Comparison of ENCODE assay signal across 23 cellular contexts in the genomic region with DNA sequence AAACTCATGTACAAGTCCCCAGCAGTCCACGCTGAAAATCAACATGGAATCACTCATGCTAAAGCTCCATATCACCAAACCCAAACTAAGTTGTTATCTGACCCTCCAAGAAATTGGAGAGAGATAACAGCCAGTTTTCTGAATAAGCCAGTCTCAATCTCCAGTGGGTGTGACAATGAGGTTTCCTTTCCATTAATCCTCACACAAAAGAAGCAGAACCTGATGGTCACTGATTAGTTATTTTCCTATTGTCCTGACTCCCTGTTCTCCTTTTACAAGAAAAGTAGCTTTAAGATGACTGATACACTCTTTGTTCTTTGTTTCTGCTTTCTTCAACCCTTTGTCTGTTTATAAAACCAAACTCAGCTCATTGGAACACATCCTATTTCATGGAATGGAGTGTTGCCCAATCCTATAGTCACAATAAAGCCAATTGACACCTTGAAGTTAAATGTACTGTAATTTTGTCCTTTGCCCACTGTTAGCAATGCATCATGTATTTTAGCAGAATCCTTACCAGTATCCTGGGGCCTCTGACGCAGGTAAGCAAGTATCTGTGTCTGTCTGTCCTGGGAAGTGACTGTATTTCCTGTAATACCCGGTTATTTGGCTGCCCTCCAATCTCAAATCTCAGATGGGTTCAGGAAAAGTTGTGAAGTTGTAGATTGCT. TPM values are rescaled to one million over a fixed set of nuclear protein-coding genes. Genes with fewer than 3 reads are reported as not detected.
DNase-seq lines count a peak whose midpoint lies in the region; ATAC-seq, FAIRE-seq and TF ChIP-seq lines count a peak whose summit lies in the region.
"Had no signal": no experiment of that assay in that cellular context is flagged by ENCODE, and none has a peak within 500 bp of the region (broad histone marks: within the 10 kb centered on the region; RNA-seq: fewer than 3 reads in every experiment).

No MANE protein-coding gene starts in this region.

- H3K27me3 ChIP-seq in SK-N-SH (ENCODE audit: insufficient read depth) (peaks cover 8% of the 10 kb centered on the region; the same call in 1 of the 2 replicates), bronchial epithelial cell (ENCODE audit: control insufficient read depth, insufficient read depth, low read length) (no peaks in the 10 kb centered on the region), foreskin keratinocyte (peaks cover 6% of the 10 kb centered on the region)
- H3K27me3 ChIP-seq: Peyer's patch had no signal

- 0 out of 3 replicates have a peak, but pooled peaks have one; percentile 24 for ATAC-seq in SK-N-SH treated with all-trans-retinoic acid at 6 μM for 48 hours
- peak; percentile 87 for ATAC-seq in foreskin keratinocyte
- ATAC-seq in Right ventricle myocardium inferior, result no peak
- ATAC-seq: activated CD4-positive, CD25-positive, alpha-beta regulatory T cell treated with anti-CD3 and anti-CD28 coated beads, Interleukin-2, amount 50 U/mL, for 24 hours; esophagus mucosa; GM12878; left cardiac atrium; naive thymus-derived CD8-positive, alpha-beta T cell had no signal

- intact Hi-C loops in Right ventricle myocardium inferior (cut with DNase I), result no loop called here

- H3K4me1 ChIP-seq in SK-N-SH (ENCODE audit: control insufficient read depth in 1 of 2, insufficient read depth in 2 of 2, low read depth in 1 of 2, low read length in 1 of 2) (no peaks in the 10 kb centered on the region), foreskin keratinocyte (peaks cover 5% of the 10 kb centered on the region)
- H3K4me1 ChIP-seq: Peyer's patch had no signal

- H3K9ac ChIP-seq in SK-N-SH, result no peak overlapping the region

- no peaks in the 10 kb centered on the region for H3K9me3 ChIP-seq in SK-N-SH
- H3K9me3 ChIP-seq: Peyer's patch had no signal

- FAIRE-seq in bronchial epithelial cell (lab: Jason Lieb, UNC), result no peak
- FAIRE-seq: GM12878 had no signal

- no peak overlapping the region for H3K4me3 ChIP-seq in SK-N-SH (ENCODE audit: low read depth in 2 of 2, low read length in 1 of 2)
- no peak overlapping the region for H3K4me3 ChIP-seq in bronchial epithelial cell (ENCODE audit: low read depth, low read length)
- no peak overlapping the region for H3K4me3 ChIP-seq in skeletal muscle cell (ENCODE audit: low read depth, low read length)
- H3K4me3 ChIP-seq: GM12878, Peyer's patch, stomach had no signal

- TF ChIP-seq CTCF in SK-N-SH (IDR thresholded peaks at IDR 0.05) (no peak), bronchial epithelial cell (IDR thresholded peaks at IDR 0.05; ENCODE audit: insufficient read depth, low read length, severe bottlenecking) (no peak), foreskin keratinocyte (conservative IDR thresholded peaks at IDR 0.05) (no peak)

- no peaks in the 10 kb centered on the region for H4K20me1 ChIP-seq in SK-N-SH (ENCODE audit: insufficient read depth)

- no peak overlapping the region for H3K27ac ChIP-seq in SK-N-SH (ENCODE audit: low read depth in 2 of 2, low read length in 1 of 2)
- peak overlapping the region; percentile 12 for H3K27ac ChIP-seq in foreskin keratinocyte
- H3K27ac ChIP-seq: 22Rv1, Peyer's patch, stomach had no signal

- 40% methylated on average over 3 of the region's 3 CpGs for WGBS in SK-N-SH (ENCODE audit: low lambda C conversion rate)

- no peak for TF ChIP-seq EP300 in SK-N-SH (IDR thresholded peaks at IDR 0.05; ENCODE audit: borderline replicate concordance in 1 of 2, low read depth in 1 of 2, low read length in 1 of 2)

- DNase-seq in SK-N-SH, result no peak
- peak; percentile 87 for DNase-seq in bronchial epithelial cell (ENCODE audit: low read depth)
- peak; percentile 78 to 92 for DNase-seq in foreskin keratinocyte
- peak; percentile 25 for DNase-seq in skeletal muscle cell (ENCODE audit: low read depth)
- DNase-seq in NOMO-1 treated with dmso at 0.1 percent for 144 hours (lab: John Stamatoyannopoulos, UW; ENCODE audit: unreplicated experiment), result no peak
- DNase-seq in Right ventricle myocardium inferior (ENCODE audit: missing footprints), result no peak
- DNase-seq in AG08396 (ENCODE audit: low spot score), result no peak
- DNase-seq: activated CD4-positive, alpha-beta memory T cell treated with anti-CD3 and anti-CD28 coated beads, Interleukin-2, amount 10 ng/mL, durations not matched to agents 7 days and 5 days; activated T-cell treated with anti-CD3 and anti-CD28 coated beads for 4 hours; left cardiac atrium; naive thymus-derived CD8-positive, alpha-beta T cell; NCI-H510A treated with DMSO at 0.1 percent for 48 hours; NK-92 treated with Interleukin-12 subunit alpha and Interleukin-12 subunit beta, amount 100 ng/mL, for 24 hours; right cardiac atrium; stomach; T-helper 9 cell; trophoblast cell had no signal

- H2AFZ ChIP-seq in SK-N-SH (ENCODE audit: low read depth), result no peak overlapping the region

- CTCF ChIA-PET in SK-N-SH (lab: Yijun Ruan, JAX), result no interaction called here

- POLR2A ChIA-PET in SK-N-SH (lab: Yijun Ruan, JAX), result no interaction called here

- no peak overlapping the region for H3K4me2 ChIP-seq in SK-N-SH

- H3K36me3 ChIP-seq in SK-N-SH (replicated peaks in 1 of 2; ENCODE audit: control insufficient read depth in 1 of 2, insufficient read depth in 2 of 2, low read length in 1 of 2) (no peaks in the 10 kb centered on the region), bronchial epithelial cell (ENCODE audit: control insufficient read depth, insufficient read depth, low read length) (no peaks in the 10 kb centered on the region)
- H3K36me3 ChIP-seq: Peyer's patch, stomach had no signal

- no peaks in the 10 kb centered on the region for H3K9me2 ChIP-seq in SK-N-SH

- no peaks in the 10 kb centered on the region for H3F3A ChIP-seq in SK-N-SH (replicated peaks; ENCODE audit: insufficient read depth)

- H3K79me2 ChIP-seq in SK-N-SH (ENCODE audit: insufficient read depth), result no peaks in the 10 kb centered on the region

- TF ChIP-seq RAD21 in SK-N-SH (IDR thresholded peaks at IDR 0.05; ENCODE audit: low read length), result no peak

TF ChIP-seq in SK-N-SH treated with all-trans-retinoic acid at 6 μM for 48 hours, 23 proteins besides CTCF, POLR2A, EP300 and RAD21 (continues in another document):
- TF ChIP-seq, protein P1, sequence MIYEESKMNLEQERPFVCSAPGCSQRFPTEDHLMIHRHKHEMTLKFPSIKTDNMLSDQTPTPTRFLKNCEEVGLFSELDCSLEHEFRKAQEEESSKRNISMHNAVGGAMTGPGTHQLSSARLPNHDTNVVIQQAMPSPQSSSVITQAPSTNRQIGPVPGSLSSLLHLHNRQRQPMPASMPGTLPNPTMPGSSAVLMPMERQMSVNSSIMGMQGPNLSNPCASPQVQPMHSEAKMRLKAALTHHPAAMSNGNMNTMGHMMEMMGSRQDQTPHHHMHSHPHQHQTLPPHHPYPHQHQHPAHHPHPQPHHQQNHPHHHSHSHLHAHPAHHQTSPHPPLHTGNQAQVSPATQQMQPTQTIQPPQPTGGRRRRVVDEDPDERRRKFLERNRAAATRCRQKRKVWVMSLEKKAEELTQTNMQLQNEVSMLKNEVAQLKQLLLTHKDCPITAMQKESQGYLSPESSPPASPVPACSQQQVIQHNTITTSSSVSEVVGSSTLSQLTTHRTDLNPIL (CRISPR knock-in tag; IDR thresholded peaks at IDR 0.05; ENCODE audit: low read depth), result no peak
- no peak for TF ChIP-seq CSRNP3 (CRISPR knock-in tag; IDR thresholded peaks at IDR 0.05)
- TF ChIP-seq OSR1 (CRISPR knock-in tag; IDR thresholded peaks at IDR 0.05), result no peak
- TF ChIP-seq CSDC2 (CRISPR knock-in tag; IDR thresholded peaks at IDR 0.05), result no peak

TF ChIP-seq in SK-N-SH, 30 proteins besides CTCF, POLR2A, EP300 and RAD21 (continues in another document):
- TF ChIP-seq JUND (IDR thresholded peaks at IDR 0.05), result no peak
- no peak for TF ChIP-seq SMC3 (IDR thresholded peaks at IDR 0.05; ENCODE audit: low read depth, low read length)
- no peak for TF ChIP-seq ELF1 (IDR thresholded peaks at IDR 0.05)
- TF ChIP-seq, protein P2, sequence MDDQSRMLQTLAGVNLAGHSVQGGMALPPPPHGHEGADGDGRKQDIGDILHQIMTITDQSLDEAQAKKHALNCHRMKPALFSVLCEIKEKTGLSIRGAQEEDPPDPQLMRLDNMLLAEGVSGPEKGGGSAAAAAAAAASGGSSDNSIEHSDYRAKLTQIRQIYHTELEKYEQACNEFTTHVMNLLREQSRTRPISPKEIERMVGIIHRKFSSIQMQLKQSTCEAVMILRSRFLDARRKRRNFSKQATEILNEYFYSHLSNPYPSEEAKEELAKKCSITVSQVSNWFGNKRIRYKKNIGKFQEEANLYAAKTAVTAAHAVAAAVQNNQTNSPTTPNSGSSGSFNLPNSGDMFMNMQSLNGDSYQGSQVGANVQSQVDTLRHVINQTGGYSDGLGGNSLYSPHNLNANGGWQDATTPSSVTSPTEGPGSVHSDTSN (IDR thresholded peaks at IDR 0.05), result no peak
- no peak for TF ChIP-seq TCF12 (IDR thresholded peaks at IDR 0.05)
- no peak for TF ChIP-seq RFX5 (IDR thresholded peaks at IDR 0.05; ENCODE audit: low read length)
- TF ChIP-seq FOSL2 (IDR thresholded peaks at IDR 0.05; ENCODE audit: borderline replicate concordance, low read depth), result no peak
- no peak for TF ChIP-seq MAX (IDR thresholded peaks at IDR 0.05; ENCODE audit: low read depth)
- no peak for TF ChIP-seq IRF3 (IDR thresholded peaks at IDR 0.05; ENCODE audit: low read depth, low read length)
- no peak for TF ChIP-seq MEF2A (IDR thresholded peaks at IDR 0.05; ENCODE audit: borderline replicate concordance, low read depth)
- TF ChIP-seq YY1 (IDR thresholded peaks at IDR 0.05; ENCODE audit: low read depth), result no peak
- TF ChIP-seq NRF1 (IDR thresholded peaks at IDR 0.05; ENCODE audit: low read depth, low read length), result no peak
- no peak for TF ChIP-seq RXRA (IDR thresholded peaks at IDR 0.05; ENCODE audit: borderline replicate concordance, low read depth)
- no peak for TF ChIP-seq FOXJ3 (CRISPR knock-in tag; IDR thresholded peaks at IDR 0.05)

RNA-seq across cellular contexts. Expression of gene SH3RF3, which starts 30.6 kb away (rescaled TPM):
- polyA plus RNA-seq in SK-N-SH (2012; rRNA removed), result 1.3 and 1.9 TPM in 2 replicates
- 0.99 and 1.5 TPM in 2 replicates for polyA plus RNA-seq in SK-N-SH (2012; cell fraction: cytosol; rRNA removed)
- polyA plus RNA-seq in SK-N-SH (2012; cell fraction: nucleus; rRNA removed), result 3.5 and 3.8 TPM in 2 replicates
- total RNA-seq in bronchial epithelial cell, result under 0.01 and 0.51 TPM in 2 replicates
- 0.07 and 0.14 TPM in 2 replicates for total RNA-seq in foreskin keratinocyte
- polyA plus RNA-seq in foreskin keratinocyte, result 0.01 and 0.07 TPM in 2 replicates
- 8.0 TPM for total RNA-seq in Right ventricle myocardium inferior

Comparison
In these comparisons a context has a peak if more than half of its experiments do, and no peak if none do; other contexts are left out.
1. DNase-seq: peak in bronchial epithelial cell (single experiment), foreskin keratinocyte (2 of 2) and skeletal muscle cell (single experiment); none in SK-N-SH (single experiment), NOMO-1 treated with dmso at 0.1 percent for 144 hours (single experiment), Right ventricle myocardium inferior (single experiment) and AG08396 (single experiment).